Comparison of ENCODE assay signal across 1 cellular context in genomic region chr11:134360050-134360835, GRCh38.
A peak's percentile ranks its signal among the peaks of the same experiment; 100 is the strongest.
TF ChIP-seq lines count a peak whose summit lies in the region.

No MANE protein-coding gene starts in this region.

TF ChIP-seq in WTC11, 78 proteins besides CTCF, POLR2A, EP300 and RAD21 (continued from another document):
- TF ChIP-seq ZBTB43 (CRISPR knock-in tag; IDR thresholded peaks at IDR 0.05) (0 out of 2 replicates have a peak, but pooled peaks have one; percentile 78), MAX (CRISPR knock-in tag; IDR thresholded peaks at IDR 0.05) (peak; percentile 95), E2F1 (CRISPR knock-in tag; IDR thresholded peaks at IDR 0.05) (0 out of 2 replicates have a peak, but pooled peaks have one; percentile 57), TEAD4 (CRISPR knock-in tag; IDR thresholded peaks at IDR 0.05) (no peak), ZBTB21 (CRISPR knock-in tag; IDR thresholded peaks at IDR 0.05; ENCODE audit: borderline replicate concordance) (no peak), ZNF416 (CRISPR knock-in tag; IDR thresholded peaks at IDR 0.05) (no peak), AFF4 (CRISPR knock-in tag; IDR thresholded peaks at IDR 0.05; ENCODE audit: borderline replicate concordance) (no peak), USF1 (CRISPR knock-in tag; IDR thresholded peaks at IDR 0.05) (peak; percentile 44; the same call in 1 of the 2 replicates), ESRRA (CRISPR knock-in tag; IDR thresholded peaks at IDR 0.05; ENCODE audit: borderline replicate concordance) (0 out of 2 replicates have a peak, but pooled peaks have one; percentile 24), PRRX2 (CRISPR knock-in tag; IDR thresholded peaks at IDR 0.05) (no peak), ZNF532 (CRISPR knock-in tag; IDR thresholded peaks at IDR 0.05; ENCODE audit: borderline replicate concordance) (peak; percentile 82; the same call in 1 of the 2 replicates)
